11 cellular contexts compared by ENCODE assay signal in genomic region chr5:150428106-150428876, GRCh38. TPM values are rescaled to one million over a fixed set of nuclear protein-coding genes. Genes with fewer than 3 reads are reported as not detected.
DNase-seq lines count a peak whose midpoint lies in the region; ATAC-seq and TF ChIP-seq lines count a peak whose summit lies in the region.
"Had no signal": no experiment of that assay in that cellular context is flagged by ENCODE, and none has a peak within 500 bp of the region (broad histone marks: within the 10 kb centered on the region; RNA-seq: fewer than 3 reads in every experiment).

No MANE protein-coding gene starts in this region.

- H3K27me3 ChIP-seq in cardiac muscle cell (no peaks in the 10 kb centered on the region), uterus (no peaks in the 10 kb centered on the region), MG63 (no peaks in the 10 kb centered on the region)

- H3K4me3 ChIP-seq in cardiac muscle cell: no peak overlapping the region
- H3K4me3 ChIP-seq in uterus: no peak overlapping the region
- no peak overlapping the region for H3K4me3 ChIP-seq in MG63

- TF ChIP-seq POLR2A in uterus (IDR thresholded peaks at IDR 0.05): no peak

- H3K36me3 ChIP-seq in cardiac muscle cell (no peaks in the 10 kb centered on the region), uterus (no peaks in the 10 kb centered on the region), MG63 (no peaks in the 10 kb centered on the region)

- no peaks in the 10 kb centered on the region for H3K36me3 Mint-ChIP-seq in nephron progenitor cell (ENCODE audit: low read depth)
- H3K36me3 Mint-ChIP-seq: activated naive CD4-positive, alpha-beta T cell treated with anti-CD3 and anti-CD28 coated beads, Interleukin-2, amount 50 U/mL, for 72 hours had no signal

- peaks cover 3% of the 10 kb centered on the region for H3K9me3 Mint-ChIP-seq in nephron progenitor cell
- H3K9me3 Mint-ChIP-seq: activated naive CD4-positive, alpha-beta T cell treated with anti-CD3 and anti-CD28 coated beads, Interleukin-2, amount 50 U/mL, for 72 hours had no signal

- ATAC-seq in HG02970 (IDR thresholded peaks at IDR 0.05; ENCODE audit: low FRiP score, unreplicated experiment): no peak
- ATAC-seq: activated naive CD4-positive, alpha-beta T cell treated with anti-CD3 and anti-CD28 coated beads, Interleukin-2, amount 50 U/mL, for 72 hours had no signal

- peaks cover 23% of the 10 kb centered on the region for H3K4me1 Mint-ChIP-seq in nephron progenitor cell

- H3K4me1 ChIP-seq in cardiac muscle cell (ENCODE audit: low read depth) (no peaks in the 10 kb centered on the region), uterus (no peaks in the 10 kb centered on the region)

- H3K4me3 Mint-ChIP-seq in nephron progenitor cell: no peak overlapping the region

- peak; percentile 37 for DNase-seq in DMS 273 (lab: John Stamatoyannopoulos, UW; ENCODE audit: unreplicated experiment)
- no peak for DNase-seq in DMS 273 treated with DMSO at 0.1 percent for 48 hours (lab: John Stamatoyannopoulos, UW)
- DNase-seq in cardiac muscle cell (ENCODE audit: low read depth in 1 of 2, low spot score in 1 of 2): peak in 1 of 2 donors; percentile 81
- no peak for DNase-seq in nephron progenitor cell
- DNase-seq in uterus: peak; percentile 54 to 60
- DNase-seq in NCI-H748 (lab: John Stamatoyannopoulos, UW; ENCODE audit: unreplicated experiment): no peak
- DNase-seq in MG63: no peak
- DNase-seq: NCI-H774 had no signal

- intact Hi-C loops in uterus (cut with DNase I; ENCODE audit: low total_unique reads): no loop called here

- H3K27ac Mint-ChIP-seq in nephron progenitor cell: peak overlapping the region; percentile 86
- H3K27ac Mint-ChIP-seq: activated naive CD4-positive, alpha-beta T cell treated with anti-CD3 and anti-CD28 coated beads, Interleukin-2, amount 50 U/mL, for 72 hours had no signal

- peaks cover 3% of the 10 kb centered on the region for H3K27me3 Mint-ChIP-seq in nephron progenitor cell (ENCODE audit: low read depth, poor library complexity)

- H3K27ac ChIP-seq in cardiac muscle cell (peak overlapping the region; percentile 9), uterus (peak overlapping the region; percentile 11 to 36)
- H3K27ac ChIP-seq: 22Rv1 had no signal

- no peaks in the 10 kb centered on the region for H3K9me3 ChIP-seq in cardiac muscle cell (ENCODE audit: low read depth)
- no peaks in the 10 kb centered on the region for H3K9me3 ChIP-seq in uterus
- no peaks in the 10 kb centered on the region for H3K9me3 ChIP-seq in MG63

- TF ChIP-seq CTCF in cardiac muscle cell (IDR thresholded peaks at IDR 0.05; ENCODE audit: low read depth, low read length): no peak
- TF ChIP-seq CTCF in nephron progenitor cell (IDR thresholded peaks at IDR 0.05): no peak
- no peak for TF ChIP-seq CTCF in uterus (IDR thresholded peaks at IDR 0.05)

RNA-seq across cellular contexts. Expression of gene CD74, which starts 15.6 kb away (rescaled TPM):
- total RNA-seq in cardiac muscle cell: 11.7 and 12.6 TPM in 2 replicates
- polyA plus RNA-seq in cardiac muscle cell: 16.3 and 23.7 TPM in 2 replicates
- 1,000 to 10,000 TPM in 1 of 4 donors, 100 to 1,000 TPM in 3; 118 to 1,231 (median 675) TPM for total RNA-seq in uterus
- total RNA-seq in MG63 (2014; rRNA removed; shearing (Covaris generic); ENCODE audit: low replicate concordance): not detected in 2 replicates

RNA-seq across cellular contexts. Expression of gene RPS14, which starts 21.2 kb away (rescaled TPM):
- 2,228 and 2,781 TPM in 2 replicates for total RNA-seq in cardiac muscle cell
- polyA plus RNA-seq in cardiac muscle cell: 1,307 and 1,584 TPM in 2 replicates
- over 10,000 TPM in 1 of 4 donors, 1,000 to 10,000 TPM in 3; 2,445 to 12,361 (median 6,046) TPM for total RNA-seq in uterus
- 6,735 and 8,677 TPM in 2 replicates for total RNA-seq in MG63 (2014; rRNA removed; shearing (Covaris generic); ENCODE audit: low replicate concordance)

Comparison
In these comparisons a context has a peak if more than half of its experiments do, and no peak if none do; other contexts are left out.
1. DNase-seq: peak in DMS 273 (single experiment) and uterus (2 of 2); none in DMS 273 treated with DMSO at 0.1 percent for 48 hours (single experiment), nephron progenitor cell (single experiment), NCI-H748 (single experiment) and MG63 (single experiment).
2. RNA of gene CD74, which starts 15.6 kb away (total RNA-seq): 118 to 1,231 TPM in uterus and 11.7 to 12.6 TPM in cardiac muscle cell; not detected in MG63; every median in the first group is over 10 times any median in the second.